ENCODE assay signal across 10 cellular contexts in the genomic region with DNA sequence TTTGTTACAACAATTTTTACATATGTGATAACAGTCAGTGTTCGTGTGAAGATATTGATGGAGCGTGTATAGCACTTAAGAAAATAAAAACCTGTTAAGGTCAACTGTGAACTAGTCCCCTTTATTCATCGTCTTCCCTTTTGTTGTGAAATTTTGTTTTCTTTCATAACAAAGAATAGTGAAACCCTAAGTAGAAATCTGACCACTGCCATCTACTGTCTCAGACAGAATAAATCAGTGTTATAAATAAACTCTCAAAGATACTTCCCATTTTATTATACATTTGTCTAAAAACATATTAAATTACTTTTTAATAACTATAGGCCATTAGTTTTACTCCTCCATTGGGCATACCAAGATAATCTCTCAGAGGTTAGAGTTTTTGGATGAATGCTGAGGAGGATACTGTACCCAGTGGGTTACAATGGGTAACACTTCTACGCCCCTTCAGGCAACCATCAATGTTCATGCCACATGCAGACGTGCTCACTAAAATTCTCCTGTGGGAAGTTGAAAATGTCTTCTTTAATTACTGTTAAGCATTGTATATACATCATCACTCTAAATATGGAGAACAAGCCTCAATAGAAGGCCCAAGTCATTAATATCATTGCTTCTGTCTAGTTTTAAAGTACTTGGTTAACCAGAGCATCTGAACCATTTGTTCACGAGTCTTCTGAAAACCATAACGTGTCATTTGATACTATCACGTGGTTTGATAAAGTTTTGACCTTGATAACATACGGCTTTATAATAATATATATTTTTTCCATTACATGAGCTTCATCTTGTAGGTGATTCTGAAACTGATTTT.
A peak's percentile ranks its signal among the peaks of the same experiment; 100 is the strongest.
DNase-seq lines count a peak whose midpoint lies in the region; ATAC-seq and TF ChIP-seq lines count a peak whose summit lies in the region.
"Had no signal": no experiment of that assay in that cellular context is flagged by ENCODE, and none has a peak within 500 bp of the region (broad histone marks: within the 10 kb centered on the region; RNA-seq: fewer than 3 reads in every experiment).

No MANE protein-coding gene starts in this region.

- ATAC-seq in GM21529 (IDR thresholded peaks at IDR 0.05; ENCODE audit: unreplicated experiment) (peak; percentile 38), HG03460 (IDR thresholded peaks at IDR 0.05; ENCODE audit: unreplicated experiment) (peak; percentile 29)

- H2BK120ac ChIP-seq in mesendoderm (ENCODE audit: low read depth, low read length) = no peak overlapping the region

- H4K8ac ChIP-seq in mesendoderm (ENCODE audit: low read depth, low read length) = no peak overlapping the region

- H3K56ac ChIP-seq in mesendoderm (ENCODE audit: low read length) = no peak overlapping the region

- H3K27me3 ChIP-seq in mesendoderm (ENCODE audit: insufficient read depth, low read length, poor library complexity) = no peaks in the 10 kb centered on the region

- DNase-seq in GM13977 (ENCODE audit: low spot score) (no peak), iris pigment epithelial cell (ENCODE audit: low read depth) (peak; percentile 1), mesendoderm (no peak), NCI-H1092 treated with DMSO at 0.1 percent for 48 hours (lab: John Stamatoyannopoulos, UW) (no peak), nucleus accumbens (lab: John Stamatoyannopoulos, UW) (no peak)
- no peak for DNase-seq in activated effector memory CD4-positive, alpha-beta T cell treated with anti-CD3 and anti-CD28 coated beads, Interleukin-2, amount 50 U/mL, for 16 hours
- DNase-seq: foreskin melanocyte, NCI-H2029 treated with DMSO at 0.1 percent for 48 hours had no signal

- in situ Hi-C loops in GM13977 (cut with MboI; ENCODE audit: low pct_unique_long_range_greater_than_20kb, low sequenced_read_pairs, unreplicated experiment) = loop anchor here (10.0 kb wide), 1 partner anchor 111 kb away; no protein-coding TSS in a partner anchor

- no peak overlapping the region for H2AK5ac ChIP-seq in mesendoderm (ENCODE audit: low read length)

- H3K9ac ChIP-seq in mesendoderm (ENCODE audit: low read length) = no peak overlapping the region

- no peaks in the 10 kb centered on the region for H3K79me2 ChIP-seq in mesendoderm (ENCODE audit: control insufficient read depth, insufficient read depth, low read length)

- H3K18ac ChIP-seq in mesendoderm (ENCODE audit: low read length) = no peak overlapping the region

- H3K4me1 ChIP-seq in mesendoderm (ENCODE audit: control insufficient read depth, low read depth, low read length) = no peaks in the 10 kb centered on the region

- H3K36me3 ChIP-seq in mesendoderm (ENCODE audit: control insufficient read depth, insufficient read depth, low read length) = no peaks in the 10 kb centered on the region

- no peak overlapping the region for H3K4me2 ChIP-seq in mesendoderm (ENCODE audit: low read length)

- H2BK15ac ChIP-seq in mesendoderm (replicated peaks; ENCODE audit: low read depth) = no peak overlapping the region

- no peaks in the 10 kb centered on the region for H3K79me1 ChIP-seq in mesendoderm (ENCODE audit: low read length)

- H3K27ac ChIP-seq in mesendoderm (ENCODE audit: low read depth, low read length) = no peak overlapping the region

- no peak overlapping the region for H3K4me3 ChIP-seq in mesendoderm (ENCODE audit: low read length)

- no peak overlapping the region for H3K4ac ChIP-seq in mesendoderm (ENCODE audit: low read depth, low read length)

- TF ChIP-seq CTCF in GM13977 (IDR thresholded peaks at IDR 0.05; ENCODE audit: extremely low read depth, insufficient read depth, missing control alignments) = peak; percentile 39

- no peak overlapping the region for H2BK5ac ChIP-seq in mesendoderm (ENCODE audit: low read length)

- no peak overlapping the region for H4K5ac ChIP-seq in mesendoderm (ENCODE audit: low read length)

- no CpG with 5 or more reads among the region's 9 CpGs for WGBS in mesendoderm (ENCODE audit: extremely low coverage, insufficient coverage, low lambda C conversion rate)

- H3K23ac ChIP-seq in mesendoderm (ENCODE audit: low read length) = no peak overlapping the region
